ENCODE assay signal across 1 cellular context in the genomic region with DNA sequence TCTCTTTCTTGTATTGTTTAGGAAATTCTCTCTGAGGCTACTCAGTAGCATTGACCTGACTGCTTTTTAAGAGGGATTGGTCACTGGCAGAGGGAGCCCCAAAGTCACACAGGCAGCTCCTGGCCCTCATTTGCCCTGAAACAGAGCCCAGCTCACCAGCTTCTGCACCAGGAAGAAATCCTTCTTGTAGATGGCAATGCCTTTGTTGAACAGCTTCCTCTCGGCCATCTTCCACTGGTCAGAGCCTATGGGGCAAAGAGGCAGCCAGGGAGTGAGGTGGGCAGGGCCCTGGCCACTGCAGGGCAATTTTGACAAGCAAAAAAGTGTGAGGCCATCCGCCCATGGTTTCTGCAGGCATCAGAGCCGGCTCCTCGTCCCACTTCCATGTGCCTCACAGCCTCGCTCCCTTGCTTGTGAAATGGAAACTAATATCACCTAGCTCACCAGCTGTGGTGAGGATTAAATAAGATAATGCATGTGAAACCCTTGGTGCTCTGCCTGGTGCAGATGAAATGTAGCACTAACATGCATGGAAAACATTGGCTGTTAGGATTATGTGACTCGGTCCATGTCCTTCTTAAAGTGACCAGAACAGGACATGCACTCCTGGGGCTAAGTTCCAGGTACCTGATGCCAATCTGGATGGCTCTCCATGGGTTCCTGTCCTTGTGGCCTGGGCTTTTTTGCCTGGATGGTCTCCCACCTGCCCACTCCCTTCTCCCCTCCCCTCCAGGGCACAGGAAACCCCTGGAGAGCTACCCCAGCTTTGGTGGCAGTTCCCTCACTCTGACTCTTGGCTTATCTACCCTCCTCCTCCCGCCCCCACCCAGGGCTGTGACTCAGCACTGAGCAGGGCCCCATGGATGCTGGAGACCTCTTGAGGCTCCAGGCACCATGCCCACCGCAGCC.
A peak's percentile ranks its signal among the peaks of the same experiment; 100 is the strongest.
TF ChIP-seq lines count a peak whose summit lies in the region.

No MANE protein-coding gene starts in this region.

TF ChIP-seq in K562, 482 proteins besides CTCF, POLR2A, EP300 and RAD21 (continued from another document and continues in another):
- TF ChIP-seq, protein P1, sequence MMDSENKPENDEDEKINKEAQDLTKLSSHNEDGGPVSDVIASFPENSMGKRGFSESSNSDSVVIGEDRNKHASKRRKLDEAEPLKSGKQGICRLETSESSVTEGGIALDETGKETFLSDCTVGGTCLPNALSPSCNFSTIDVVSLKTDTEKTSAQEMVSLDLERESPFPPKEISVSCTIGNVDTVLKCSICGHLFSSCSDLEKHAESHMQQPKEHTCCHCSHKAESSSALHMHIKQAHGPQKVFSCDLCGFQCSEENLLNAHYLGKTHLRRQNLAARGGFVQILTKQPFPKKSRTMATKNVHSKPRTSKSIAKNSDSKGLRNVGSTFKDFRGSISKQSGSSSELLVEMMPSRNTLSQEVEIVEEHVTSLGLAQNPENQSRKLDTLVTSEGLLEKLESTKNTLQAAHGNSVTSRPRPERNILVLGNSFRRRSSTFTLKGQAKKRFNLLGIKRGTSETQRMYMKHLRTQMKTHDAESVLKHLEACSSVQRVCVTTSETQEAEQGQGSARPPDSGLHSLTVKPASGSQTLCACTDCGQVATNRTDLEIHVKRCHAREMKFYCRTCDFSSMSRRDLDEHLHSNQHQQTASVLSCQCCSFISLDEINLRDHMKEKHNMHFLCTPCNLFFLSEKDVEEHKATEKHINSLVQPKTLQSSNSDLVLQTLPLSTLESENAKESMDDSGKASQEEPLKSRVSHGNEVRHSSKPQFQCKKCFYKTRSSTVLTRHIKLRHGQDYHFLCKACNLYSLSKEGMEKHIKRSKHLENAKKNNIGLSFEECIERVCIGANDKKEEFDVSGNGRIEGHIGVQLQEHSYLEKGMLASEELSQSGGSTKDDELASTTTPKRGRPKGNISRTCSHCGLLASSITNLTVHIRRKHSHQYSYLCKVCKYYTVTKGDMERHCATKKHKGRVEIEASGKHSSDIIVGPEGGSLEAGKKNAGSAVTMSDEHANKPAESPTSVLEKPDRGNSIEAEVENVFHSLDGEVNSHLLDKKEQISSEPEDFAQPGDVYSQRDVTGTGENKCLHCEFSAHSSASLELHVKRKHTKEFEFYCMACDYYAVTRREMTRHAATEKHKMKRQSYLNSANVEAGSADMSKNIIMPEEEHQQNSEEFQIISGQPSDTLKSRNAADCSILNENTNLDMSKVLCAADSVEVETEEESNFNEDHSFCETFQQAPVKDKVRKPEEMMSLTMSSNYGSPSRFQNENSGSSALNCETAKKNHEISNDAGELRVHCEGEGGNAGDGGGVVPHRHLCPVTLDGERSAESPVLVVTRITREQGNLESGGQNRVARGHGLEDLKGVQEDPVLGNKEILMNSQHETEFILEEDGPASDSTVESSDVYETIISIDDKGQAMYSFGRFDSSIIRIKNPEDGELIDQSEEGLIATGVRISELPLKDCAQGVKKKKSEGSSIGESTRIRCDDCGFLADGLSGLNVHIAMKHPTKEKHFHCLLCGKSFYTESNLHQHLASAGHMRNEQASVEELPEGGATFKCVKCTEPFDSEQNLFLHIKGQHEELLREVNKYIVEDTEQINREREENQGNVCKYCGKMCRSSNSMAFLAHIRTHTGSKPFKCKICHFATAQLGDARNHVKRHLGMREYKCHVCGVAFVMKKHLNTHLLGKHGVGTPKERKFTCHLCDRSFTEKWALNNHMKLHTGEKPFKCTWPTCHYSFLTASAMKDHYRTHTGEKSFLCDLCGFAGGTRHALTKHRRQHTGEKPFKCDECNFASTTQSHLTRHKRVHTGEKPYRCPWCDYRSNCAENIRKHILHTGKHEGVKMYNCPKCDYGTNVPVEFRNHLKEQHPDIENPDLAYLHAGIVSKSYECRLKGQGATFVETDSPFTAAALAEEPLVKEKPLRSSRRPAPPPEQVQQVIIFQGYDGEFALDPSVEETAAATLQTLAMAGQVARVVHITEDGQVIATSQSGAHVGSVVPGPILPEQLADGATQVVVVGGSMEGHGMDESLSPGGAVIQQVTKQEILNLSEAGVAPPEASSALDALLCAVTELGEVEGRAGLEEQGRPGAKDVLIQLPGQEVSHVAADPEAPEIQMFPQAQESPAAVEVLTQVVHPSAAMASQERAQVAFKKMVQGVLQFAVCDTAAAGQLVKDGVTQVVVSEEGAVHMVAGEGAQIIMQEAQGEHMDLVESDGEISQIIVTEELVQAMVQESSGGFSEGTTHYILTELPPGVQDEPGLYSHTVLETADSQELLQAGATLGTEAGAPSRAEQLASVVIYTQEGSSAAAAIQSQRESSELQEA (IDR thresholded peaks at IDR 0.05; ENCODE audit: low read depth): no peak
- TF ChIP-seq XRCC3 (IDR thresholded peaks at IDR 0.05) (no peak), ZNF699 (CRISPR knock-in tag; IDR thresholded peaks at IDR 0.05; ENCODE audit: insufficient replicate concordance) (no peak), MEIS2 (IDR thresholded peaks at IDR 0.05; ENCODE audit: partially characterized antibody) (no peak), ERF (CRISPR knock-in tag; IDR thresholded peaks at IDR 0.05) (no peak), BACH1 (tag; IDR thresholded peaks at IDR 0.05) (no peak), YBX1 (IDR thresholded peaks at IDR 0.05) (no peak), SIX5 (IDR thresholded peaks at IDR 0.05; ENCODE audit: borderline replicate concordance in 1 of 2, insufficient read depth in 1 of 2, low read depth in 1 of 2, low read length in 2 of 2) (no peak), ZNF668 (CRISPR knock-in tag; IDR thresholded peaks at IDR 0.05) (no peak), RBM14 (IDR thresholded peaks at IDR 0.05; ENCODE audit: borderline replicate concordance, insufficient read depth, low read depth, low read length) (no peak), EWSR1 (IDR thresholded peaks at IDR 0.05; ENCODE audit: borderline replicate concordance, low read depth, partially characterized antibody) (no peak), SMARCB1 (IDR thresholded peaks at IDR 0.05; ENCODE audit: insufficient read length, low read depth) (no peak), ZNF232 (CRISPR knock-in tag; IDR thresholded peaks at IDR 0.05) (no peak), IFI16 (CRISPR knock-in tag; IDR thresholded peaks at IDR 0.05) (no peak), MAFK (IDR thresholded peaks at IDR 0.05; ENCODE audit: low read length) (peak; percentile 52; the same call in 1 of the 2 replicates), TAF7 (tag; IDR thresholded peaks at IDR 0.05) (no peak), DPF2 (IDR thresholded peaks at IDR 0.05) (peak; percentile 87), ZNF785 (CRISPR knock-in tag; IDR thresholded peaks at IDR 0.05) (no peak), NR2C2 (CRISPR knock-in tag; IDR thresholded peaks at IDR 0.05) (no peak), NR2C2 (tag; IDR thresholded peaks at IDR 0.05) (no peak), SUPT5H (IDR thresholded peaks at IDR 0.05) (no peak), ZNF766 (CRISPR knock-in tag; conservative IDR thresholded peaks at IDR 0.05) (no peak), NFE2L1 (tag; IDR thresholded peaks at IDR 0.05; ENCODE audit: borderline replicate concordance, low read depth) (no peak), ZEB2 (IDR thresholded peaks at IDR 0.05) (peak; percentile 69; the same call in 1 of the 2 replicates), POLR2H (tag; IDR thresholded peaks at IDR 0.05; ENCODE audit: low read depth) (no peak), NFXL1 (CRISPR knock-in tag; IDR thresholded peaks at IDR 0.05) (no peak), ZNF311 (CRISPR knock-in tag; IDR thresholded peaks at IDR 0.05) (no peak), ZNF143 (CRISPR knock-in tag; IDR thresholded peaks at IDR 0.05) (no peak), RBM17 (IDR thresholded peaks at IDR 0.05; ENCODE audit: borderline replicate concordance, low read depth, low read length) (no peak), NEUROD1 (IDR thresholded peaks at IDR 0.05; ENCODE audit: borderline replicate concordance, low read depth, low read length, partially characterized antibody) (peak; percentile 37), GTF2F1 (IDR thresholded peaks at IDR 0.05; ENCODE audit: low read depth, low read length) (no peak), BCL6 (CRISPR knock-in tag; IDR thresholded peaks at IDR 0.05) (no peak), ZZZ3 (IDR thresholded peaks at IDR 0.05) (no peak), CXXC5 (CRISPR knock-in tag; IDR thresholded peaks at IDR 0.05) (peak; percentile 29), ETS2 (tag; IDR thresholded peaks at IDR 0.05; ENCODE audit: borderline replicate concordance, poor library complexity, severe bottlenecking) (no peak), SLC30A9 (CRISPR knock-in tag; IDR thresholded peaks at IDR 0.05) (no peak), POLR2G (IDR thresholded peaks at IDR 0.05; ENCODE audit: low read depth, low read length) (peak; percentile 16; the same call in 1 of the 2 replicates), TOE1 (IDR thresholded peaks at IDR 0.05; ENCODE audit: borderline replicate concordance) (no peak), TOE1 (CRISPR knock-in tag; IDR thresholded peaks at IDR 0.05; ENCODE audit: borderline replicate concordance, low read depth) (no peak), ZNF717 (CRISPR knock-in tag; IDR thresholded peaks at IDR 0.05) (no peak), ZNF146 (CRISPR knock-in tag; IDR thresholded peaks at IDR 0.05; ENCODE audit: unreplicated experiment) (no peak)
- TF ChIP-seq, protein P2, sequence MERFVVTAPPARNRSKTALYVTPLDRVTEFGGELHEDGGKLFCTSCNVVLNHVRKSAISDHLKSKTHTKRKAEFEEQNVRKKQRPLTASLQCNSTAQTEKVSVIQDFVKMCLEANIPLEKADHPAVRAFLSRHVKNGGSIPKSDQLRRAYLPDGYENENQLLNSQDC (CRISPR knock-in tag; IDR thresholded peaks at IDR 0.05): no peak
- TF ChIP-seq, protein P3, sequence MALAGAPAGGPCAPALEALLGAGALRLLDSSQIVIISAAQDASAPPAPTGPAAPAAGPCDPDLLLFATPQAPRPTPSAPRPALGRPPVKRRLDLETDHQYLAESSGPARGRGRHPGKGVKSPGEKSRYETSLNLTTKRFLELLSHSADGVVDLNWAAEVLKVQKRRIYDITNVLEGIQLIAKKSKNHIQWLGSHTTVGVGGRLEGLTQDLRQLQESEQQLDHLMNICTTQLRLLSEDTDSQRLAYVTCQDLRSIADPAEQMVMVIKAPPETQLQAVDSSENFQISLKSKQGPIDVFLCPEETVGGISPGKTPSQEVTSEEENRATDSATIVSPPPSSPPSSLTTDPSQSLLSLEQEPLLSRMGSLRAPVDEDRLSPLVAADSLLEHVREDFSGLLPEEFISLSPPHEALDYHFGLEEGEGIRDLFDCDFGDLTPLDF (CRISPR knock-in tag; IDR thresholded peaks at IDR 0.05): no peak
- TF ChIP-seq, protein P4, sequence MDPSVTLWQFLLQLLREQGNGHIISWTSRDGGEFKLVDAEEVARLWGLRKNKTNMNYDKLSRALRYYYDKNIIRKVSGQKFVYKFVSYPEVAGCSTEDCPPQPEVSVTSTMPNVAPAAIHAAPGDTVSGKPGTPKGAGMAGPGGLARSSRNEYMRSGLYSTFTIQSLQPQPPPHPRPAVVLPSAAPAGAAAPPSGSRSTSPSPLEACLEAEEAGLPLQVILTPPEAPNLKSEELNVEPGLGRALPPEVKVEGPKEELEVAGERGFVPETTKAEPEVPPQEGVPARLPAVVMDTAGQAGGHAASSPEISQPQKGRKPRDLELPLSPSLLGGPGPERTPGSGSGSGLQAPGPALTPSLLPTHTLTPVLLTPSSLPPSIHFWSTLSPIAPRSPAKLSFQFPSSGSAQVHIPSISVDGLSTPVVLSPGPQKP (CRISPR knock-in tag; IDR thresholded peaks at IDR 0.05): no peak
- TF ChIP-seq, protein P5, sequence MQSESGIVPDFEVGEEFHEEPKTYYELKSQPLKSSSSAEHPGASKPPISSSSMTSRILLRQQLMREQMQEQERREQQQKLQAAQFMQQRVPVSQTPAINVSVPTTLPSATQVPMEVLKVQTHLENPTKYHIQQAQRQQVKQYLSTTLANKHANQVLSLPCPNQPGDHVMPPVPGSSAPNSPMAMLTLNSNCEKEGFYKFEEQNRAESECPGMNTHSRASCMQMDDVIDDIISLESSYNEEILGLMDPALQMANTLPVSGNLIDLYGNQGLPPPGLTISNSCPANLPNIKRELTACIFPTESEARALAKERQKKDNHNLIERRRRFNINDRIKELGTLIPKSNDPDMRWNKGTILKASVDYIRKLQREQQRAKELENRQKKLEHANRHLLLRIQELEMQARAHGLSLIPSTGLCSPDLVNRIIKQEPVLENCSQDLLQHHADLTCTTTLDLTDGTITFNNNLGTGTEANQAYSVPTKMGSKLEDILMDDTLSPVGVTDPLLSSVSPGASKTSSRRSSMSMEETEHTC (IDR thresholded peaks at IDR 0.05): no peak
- TF ChIP-seq, protein P6, sequence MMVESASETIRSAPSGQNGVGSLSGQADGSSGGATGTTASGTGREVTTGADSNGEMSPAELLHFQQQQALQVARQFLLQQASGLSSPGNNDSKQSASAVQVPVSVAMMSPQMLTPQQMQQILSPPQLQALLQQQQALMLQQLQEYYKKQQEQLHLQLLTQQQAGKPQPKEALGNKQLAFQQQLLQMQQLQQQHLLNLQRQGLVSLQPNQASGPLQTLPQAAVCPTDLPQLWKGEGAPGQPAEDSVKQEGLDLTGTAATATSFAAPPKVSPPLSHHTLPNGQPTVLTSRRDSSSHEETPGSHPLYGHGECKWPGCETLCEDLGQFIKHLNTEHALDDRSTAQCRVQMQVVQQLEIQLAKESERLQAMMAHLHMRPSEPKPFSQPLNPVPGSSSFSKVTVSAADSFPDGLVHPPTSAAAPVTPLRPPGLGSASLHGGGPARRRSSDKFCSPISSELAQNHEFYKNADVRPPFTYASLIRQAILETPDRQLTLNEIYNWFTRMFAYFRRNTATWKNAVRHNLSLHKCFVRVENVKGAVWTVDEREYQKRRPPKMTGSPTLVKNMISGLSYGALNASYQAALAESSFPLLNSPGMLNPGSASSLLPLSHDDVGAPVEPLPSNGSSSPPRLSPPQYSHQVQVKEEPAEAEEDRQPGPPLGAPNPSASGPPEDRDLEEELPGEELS (CRISPR knock-in tag; IDR thresholded peaks at IDR 0.05; ENCODE audit: borderline replicate concordance): no peak
- TF ChIP-seq, protein P7, sequence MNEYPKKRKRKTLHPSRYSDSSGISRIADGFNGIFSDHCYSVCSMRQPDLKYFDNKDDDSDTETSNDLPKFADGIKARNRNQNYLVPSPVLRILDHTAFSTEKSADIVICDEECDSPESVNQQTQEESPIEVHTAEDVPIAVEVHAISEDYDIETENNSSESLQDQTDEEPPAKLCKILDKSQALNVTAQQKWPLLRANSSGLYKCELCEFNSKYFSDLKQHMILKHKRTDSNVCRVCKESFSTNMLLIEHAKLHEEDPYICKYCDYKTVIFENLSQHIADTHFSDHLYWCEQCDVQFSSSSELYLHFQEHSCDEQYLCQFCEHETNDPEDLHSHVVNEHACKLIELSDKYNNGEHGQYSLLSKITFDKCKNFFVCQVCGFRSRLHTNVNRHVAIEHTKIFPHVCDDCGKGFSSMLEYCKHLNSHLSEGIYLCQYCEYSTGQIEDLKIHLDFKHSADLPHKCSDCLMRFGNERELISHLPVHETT (CRISPR knock-in tag; conservative IDR thresholded peaks at IDR 0.05 in 1 of 2, IDR thresholded peaks at IDR 0.05 in 1 of 2): no peak
- TF ChIP-seq, protein P8, sequence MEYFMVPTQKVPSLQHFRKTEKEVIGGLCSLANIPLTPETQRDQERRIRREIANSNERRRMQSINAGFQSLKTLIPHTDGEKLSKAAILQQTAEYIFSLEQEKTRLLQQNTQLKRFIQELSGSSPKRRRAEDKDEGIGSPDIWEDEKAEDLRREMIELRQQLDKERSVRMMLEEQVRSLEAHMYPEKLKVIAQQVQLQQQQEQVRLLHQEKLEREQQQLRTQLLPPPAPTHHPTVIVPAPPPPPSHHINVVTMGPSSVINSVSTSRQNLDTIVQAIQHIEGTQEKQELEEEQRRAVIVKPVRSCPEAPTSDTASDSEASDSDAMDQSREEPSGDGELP (CRISPR knock-in tag; IDR thresholded peaks at IDR 0.05; ENCODE audit: borderline replicate concordance): peak; percentile 37; the same call in 1 of the 2 replicates
